In genomic region chr12:29152223-29152868, GRCh38 we compare ENCODE assay signal across 1 cellular context.
TF ChIP-seq lines count a peak whose summit lies in the region.

No MANE protein-coding gene starts in this region.

TF ChIP-seq in K562, 482 proteins besides CTCF, POLR2A, EP300 and RAD21 (continued from another document):
- peak; percentile 58 for TF ChIP-seq HMBOX1 (IDR thresholded peaks at IDR 0.05)
TF ChIP-seq in K562: peak in this region for 3.
